Comparison of ENCODE assay signal across 19 cellular contexts in genomic region chr10:10855178-10855577, GRCh38.
DNase-seq lines count a peak whose midpoint lies in the region; ATAC-seq, FAIRE-seq and TF ChIP-seq lines count a peak whose summit lies in the region.
"Had no signal": no experiment of that assay in that cellular context is flagged by ENCODE, and none has a peak within 500 bp of the region (broad histone marks: within the 10 kb centered on the region; RNA-seq: fewer than 3 reads in every experiment).

No MANE protein-coding gene starts in this region.

- H3K9me3 Mint-ChIP-seq in stimulated activated memory B cell treated with anti-CD40 and anti-IgM and Interleukin-4, amounts not matched to agents 10 μg/mL and 1 μg/mL and 100 μg/mL, for 72 hours: no peaks in the 10 kb centered on the region
- H3K9me3 Mint-ChIP-seq: T-cell had no signal

- TF ChIP-seq EP300 in GM12878 (IDR thresholded peaks at IDR 0.05; ENCODE audit: borderline replicate concordance in 1 of 2, control insufficient read depth in 1 of 2, low read depth in 2 of 2, low read length in 2 of 2): no peak

- SMC1A ChIA-PET in GM12878 (lab: Charles Lee; ENCODE audit: uncharacterized antibody, unreplicated experiment): interaction anchor here (0.6 kb wide), 1 partner anchor 939 kb away, joined by 3 read pairs; no protein-coding TSS in a partner anchor

- H3K27ac ChIP-seq in right atrium auricular region (peak overlapping the region in 1 of 2 donors; percentile 36), GM12878 (ENCODE audit: control insufficient read depth, insufficient read depth) (no peak overlapping the region)
- H3K27ac ChIP-seq: body of pancreas, parathyroid adenoma had no signal

- peak; percentile 38 for FAIRE-seq in GM12878 (lab: Jason Lieb, UNC)
- FAIRE-seq: keratinocyte had no signal

- no peaks in the 10 kb centered on the region for H3K9me3 ChIP-seq in right atrium auricular region
- H3K9me3 ChIP-seq in GM12878 (replicated peaks; ENCODE audit: control insufficient read depth, insufficient read depth, low read length): no peaks in the 10 kb centered on the region; the same call in 2 of the 3 replicates
- H3K9me3 ChIP-seq: body of pancreas had no signal

- no TSS peak for BruUV-seq in GM12878 (replicated peaks; lab: Mats Ljungman, UMichigan)

- peaks cover 17% of the 10 kb centered on the region for H3K27me3 Mint-ChIP-seq in stimulated activated memory B cell treated with anti-CD40 and anti-IgM and Interleukin-4, amounts not matched to agents 10 μg/mL and 1 μg/mL and 100 μg/mL, for 72 hours

- H3K36me3 Mint-ChIP-seq in stimulated activated memory B cell treated with anti-CD40 and anti-IgM and Interleukin-4, amounts not matched to agents 10 μg/mL and 1 μg/mL and 100 μg/mL, for 72 hours: no peaks in the 10 kb centered on the region
- H3K36me3 Mint-ChIP-seq: CD4-positive, alpha-beta memory T cell; T-cell had no signal

- peak overlapping the region; percentile 38; the same call in 1 of the 2 replicates for H3K4me2 ChIP-seq in GM12878 (ENCODE audit: control insufficient read depth, insufficient read depth)
- H3K4me2 ChIP-seq: smooth muscle cell had no signal

- POLR2A ChIA-PET in GM12878 (lab: Charles Lee): interaction anchor here (0.6 kb wide), 1 partner anchor 1550 kb away, joined by 4 read pairs; no protein-coding TSS in a partner anchor

- H3K9ac ChIP-seq in GM12878 (ENCODE audit: control insufficient read depth, insufficient read depth, low read length): no peak overlapping the region
- H3K9ac ChIP-seq: parathyroid adenoma had no signal

- intact Hi-C loops in Right ventricle myocardium inferior (cut with DNase I) (no loop called here), GM12878 (cut with micrococcal nuclease; ENCODE audit: unreplicated experiment) (no loop called here)

- no peaks in the 10 kb centered on the region for H3K36me3 ChIP-seq in right atrium auricular region
- H3K36me3 ChIP-seq in GM12878 (ENCODE audit: control insufficient read depth in 2 of 2, insufficient read depth in 2 of 2, low read length in 1 of 2): no peaks in the 10 kb centered on the region

- no peak for TF ChIP-seq CTCF in right atrium auricular region (IDR thresholded peaks at IDR 0.05)
- TF ChIP-seq CTCF in GM12878 (IDR thresholded peaks at IDR 0.05 in 2 of 3, conservative IDR thresholded peaks at IDR 0.05 in 1 of 3; ENCODE audit: control insufficient read depth in 2 of 3, extremely low read depth in 1 of 3, insufficient read depth in 1 of 3, low read depth in 3 of 3, low read length in 3 of 3): no peak

- H3K4me3 ChIP-seq in right atrium auricular region (no peak overlapping the region), GM12878 (no peak overlapping the region)
- H3K4me3 ChIP-seq: body of pancreas, smooth muscle cell had no signal

- CTCF ChIA-PET in GM12878 (lab: Yijun Ruan, JAX): no interaction called here

- no peak overlapping the region for H2AFZ ChIP-seq in GM12878 (ENCODE audit: control insufficient read depth, low read depth, low read length)
- H2AFZ ChIP-seq: parathyroid adenoma had no signal

- ATAC-seq in Right ventricle myocardium inferior (peak; percentile 39), HG02763 (IDR thresholded peaks at IDR 0.05; ENCODE audit: unreplicated experiment) (peak; percentile 45), GM12878 (peak; percentile 55)
- peak; percentile 90 for ATAC-seq in stimulated activated memory B cell treated with anti-CD40 and anti-IgM and Interleukin-4, amounts not matched to agents 10 μg/mL and 1 μg/mL and 100 μg/mL, for 72 hours
- ATAC-seq: body of pancreas had no signal

- in situ Hi-C loops in GM12878 (cut with MboI): no loop called here

- no peak for TF ChIP-seq RAD21 in GM12878 (IDR thresholded peaks at IDR 0.05; ENCODE audit: insufficient read depth, low read depth, low read length)

- no peak overlapping the region for H3K27ac Mint-ChIP-seq in stimulated activated memory B cell treated with anti-CD40 and anti-IgM and Interleukin-4, amounts not matched to agents 10 μg/mL and 1 μg/mL and 100 μg/mL, for 72 hours
- H3K27ac Mint-ChIP-seq: CD4-positive, alpha-beta memory T cell; T-cell had no signal

- RAD21 ChIA-PET in GM12878 (lab: Charles Lee; ENCODE audit: unreplicated experiment): no interaction called here

- H3K4me3 Mint-ChIP-seq in stimulated activated memory B cell treated with anti-CD40 and anti-IgM and Interleukin-4, amounts not matched to agents 10 μg/mL and 1 μg/mL and 100 μg/mL, for 72 hours: no peak overlapping the region
- H3K4me3 Mint-ChIP-seq: CD4-positive, alpha-beta memory T cell; T-cell had no signal

- H3K4me1 ChIP-seq in right atrium auricular region (no peaks in the 10 kb centered on the region), GM12878 (ENCODE audit: control insufficient read depth, insufficient read depth, low read length) (peaks cover 7% of the 10 kb centered on the region)
- H3K4me1 ChIP-seq: body of pancreas, parathyroid adenoma had no signal

- WGBS in GM12878 (ENCODE audit: insufficient coverage, insufficient replicate concordance, low lambda C conversion rate, missing lambda C conversion rate): 0% methylated on average over 1 of the region's 1 CpG

- H4K20me1 ChIP-seq in GM12878 (ENCODE audit: control insufficient read depth, insufficient read depth): no peaks in the 10 kb centered on the region

- H3K4me1 Mint-ChIP-seq in stimulated activated memory B cell treated with anti-CD40 and anti-IgM and Interleukin-4, amounts not matched to agents 10 μg/mL and 1 μg/mL and 100 μg/mL, for 72 hours: peaks cover 12% of the 10 kb centered on the region
- H3K4me1 Mint-ChIP-seq: CD4-positive, alpha-beta memory T cell had no signal

- no peaks in the 10 kb centered on the region for H3K79me2 ChIP-seq in GM12878 (ENCODE audit: control insufficient read depth, insufficient read depth, low read length)
- H3K79me2 ChIP-seq: parathyroid adenoma had no signal

- DNase-seq in Right ventricle myocardium inferior (ENCODE audit: missing footprints) (no peak), right atrium auricular region (ENCODE audit: low spot score) (no peak), GM12878 (ENCODE audit: low read depth, low spot score) (no peak), SW480 (ENCODE audit: low spot score) (no peak), NCI-H526 treated with DMSO at 0.1 percent for 48 hours (lab: John Stamatoyannopoulos, UW) (no peak), medulla oblongata (ENCODE audit: extremely low spot score) (no peak)
- DNase-seq: activated CD4-positive, CD25-positive, alpha-beta regulatory T cell; body of pancreas; CD4-positive, alpha-beta memory T cell; effector CD4-positive, alpha-beta T cell; NCI-H2029 treated with DMSO at 0.1 percent for 48 hours; NCI-H69; stimulated activated naive CD4-positive, alpha-beta T cell treated with Interleukin-2 at 50 U/mL for 16 hours had no signal

- H3K27me3 ChIP-seq in right atrium auricular region: no peaks in the 10 kb centered on the region
- H3K27me3 ChIP-seq in GM12878 (replicated peaks in 1 of 2; ENCODE audit: control insufficient read depth in 2 of 2, insufficient read depth in 2 of 2, low read length in 1 of 2): no peaks in the 10 kb centered on the region
- H3K27me3 ChIP-seq: body of pancreas had no signal

- TF ChIP-seq POLR2A in GM12878 (IDR thresholded peaks at IDR 0.05; ENCODE audit: low read depth, low read length): no peak

TF ChIP-seq in GM12878, 131 proteins besides CTCF, POLR2A, EP300 and RAD21:
- TF ChIP-seq TBL1XR1 (IDR thresholded peaks at IDR 0.05; ENCODE audit: low read depth, low read length) (no peak), SPI1 (IDR thresholded peaks at IDR 0.05; ENCODE audit: borderline replicate concordance, insufficient read depth, low read depth, low read length) (peak; percentile 71), IRF3 (IDR thresholded peaks at IDR 0.05) (no peak), ETV6 (conservative IDR thresholded peaks at IDR 0.05 in 1 of 2, IDR thresholded peaks at IDR 0.05 in 1 of 2; ENCODE audit: borderline replicate concordance in 1 of 2, low read depth in 1 of 2) (no peak)

Comparison
In these comparisons a context has a peak if more than half of its experiments do, and no peak if none do; other contexts are left out.
1. ATAC-seq: peak in every context shown above with its lines; median percentile 90 in stimulated activated memory B cell treated with anti-CD40 and anti-IgM and Interleukin-4, amounts not matched to agents 10 μg/mL and 1 μg/mL and 100 μg/mL, for 72 hours; 55 in GM12878; 45 in HG02763; 39 in Right ventricle myocardium inferior.